ENCODE assay signal across 18 cellular contexts in genomic region chr10:52007091-52007490, GRCh38.
"Had no signal": no experiment of that assay in that cellular context is flagged by ENCODE, and none has a peak within 500 bp of the region (broad histone marks: within the 10 kb centered on the region; RNA-seq: fewer than 3 reads in every experiment).

No MANE protein-coding gene starts in this region.

- H3K4me3 ChIP-seq: neural progenitor cell, ovary, pancreas, prostate gland, psoas muscle, right atrium auricular region, right lobe of liver, sigmoid colon, skin epidermis, smooth muscle cell, spleen had no signal

- H3K4me1 ChIP-seq: pancreas, parathyroid adenoma, prostate gland, psoas muscle, right lobe of liver, spleen had no signal

- ATAC-seq: naive thymus-derived CD8-positive, alpha-beta T cell; natural killer cell; natural killer cell treated with Interleukin-12 subunit alpha and Interleukin-12 subunit beta and Interleukin-15 and Interleukin-18, amount 100 ng/mL, for 72 hours; pancreas; psoas muscle; right cardiac atrium; right lobe of liver; sciatic nerve had no signal

- H3K9me3 ChIP-seq: neutrophil, ovary, pancreas, prostate gland, psoas muscle, right atrium auricular region, right lobe of liver, sigmoid colon had no signal

- H3K27ac ChIP-seq: neural progenitor cell, neutrophil, ovary, pancreas, parathyroid adenoma, prostate gland, psoas muscle, right atrium auricular region, right lobe of liver, sigmoid colon, skin epidermis, spleen had no signal

- H3K36me3 ChIP-seq: neural progenitor cell, neutrophil, ovary, pancreas, prostate gland, right atrium auricular region, right lobe of liver, sigmoid colon, spleen had no signal
